ENCODE assay signal across 19 cellular contexts in the genomic region with DNA sequence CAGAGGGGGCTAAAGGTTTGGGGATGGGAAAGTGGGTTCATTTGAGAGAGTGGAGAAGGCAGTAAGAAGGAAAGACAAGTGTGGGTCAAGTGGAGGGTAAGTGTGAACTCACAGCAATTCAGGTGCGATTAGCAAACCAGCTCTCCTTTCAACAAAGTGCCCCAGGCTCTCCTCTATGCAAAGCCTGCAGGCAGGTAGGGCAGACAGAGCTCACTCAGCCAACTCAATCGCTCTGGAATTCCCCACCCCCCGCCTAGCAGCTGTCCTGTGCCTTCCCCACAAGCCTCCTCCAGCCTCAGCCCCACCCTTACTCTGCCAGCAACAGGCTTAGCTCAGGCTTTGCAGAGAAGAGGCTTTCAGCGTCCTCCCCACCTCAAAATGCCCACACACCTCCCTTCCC. TPM values are rescaled to one million over a fixed set of nuclear protein-coding genes. Genes with fewer than 3 reads are reported as not detected.
DNase-seq lines count a peak whose midpoint lies in the region; ATAC-seq and TF ChIP-seq lines count a peak whose summit lies in the region.
"Had no signal": no experiment of that assay in that cellular context is flagged by ENCODE, and none has a peak within 500 bp of the region (broad histone marks: within the 10 kb centered on the region; RNA-seq: fewer than 3 reads in every experiment).

No MANE protein-coding gene starts in this region.

- no peak for TF ChIP-seq EP300 in sigmoid colon (IDR thresholded peaks at IDR 0.05)

- H3K9ac ChIP-seq in DND-41 (ENCODE audit: low read depth, low read length): no peak overlapping the region
- H3K9ac ChIP-seq: parathyroid adenoma had no signal

- TF ChIP-seq CTCF in DND-41 (IDR thresholded peaks at IDR 0.05; ENCODE audit: borderline replicate concordance, extremely low read depth, low read length, poor library complexity, severe bottlenecking) (no peak), natural killer cell (IDR thresholded peaks at IDR 0.05) (no peak), sigmoid colon (IDR thresholded peaks at IDR 0.05) (no peak)

- TF ChIP-seq POLR2A in sigmoid colon (IDR thresholded peaks at IDR 0.05): no peak

- no peak overlapping the region for H3K4me2 ChIP-seq in DND-41 (ENCODE audit: insufficient read depth, low read length)

- H3K4me1 ChIP-seq in DND-41 (ENCODE audit: insufficient read depth, low read length) (no peaks in the 10 kb centered on the region), sigmoid colon (no peaks in the 10 kb centered on the region)
- H3K4me1 ChIP-seq: esophagus squamous epithelium, parathyroid adenoma had no signal

- no peaks in the 10 kb centered on the region for H3K9me3 Mint-ChIP-seq in natural killer cell
- H3K9me3 Mint-ChIP-seq: activated naive CD4-positive, alpha-beta T cell treated with anti-CD3 and anti-CD28 coated beads, Interleukin-2, amount 50 U/mL, for 24 hours had no signal

- ATAC-seq in DND-41 (ENCODE audit: insufficient read depth, low read depth) (peak; percentile 42; the same call in 1 of the 3 replicates), natural killer cell (no peak), HG03520 (IDR thresholded peaks at IDR 0.05; ENCODE audit: unreplicated experiment) (no peak)
- ATAC-seq: left lobe of liver had no signal

- H3K4me3 ChIP-seq in DND-41 (ENCODE audit: low read depth in 1 of 2, low read length in 2 of 2) (no peak overlapping the region), sigmoid colon (no peak overlapping the region)
- H3K4me3 ChIP-seq: esophagus squamous epithelium had no signal

- H3K9me3 ChIP-seq in DND-41 (ENCODE audit: insufficient read depth, low read length, severe bottlenecking) (no peaks in the 10 kb centered on the region), sigmoid colon (no peaks in the 10 kb centered on the region)
- H3K9me3 ChIP-seq: esophagus squamous epithelium had no signal

- intact Hi-C loops in natural killer cell (cut with micrococcal nuclease): no loop called here
- intact Hi-C loops in sigmoid colon (cut with DNase I): no loop called here

- H4K20me1 ChIP-seq in DND-41 (ENCODE audit: insufficient read depth, low read length): no peaks in the 10 kb centered on the region

- H3K27ac ChIP-seq in DND-41 (ENCODE audit: low read length): no peak overlapping the region
- H3K27ac ChIP-seq in sigmoid colon: no peak overlapping the region
- H3K27ac ChIP-seq: brain microvascular endothelial cell, esophagus squamous epithelium, parathyroid adenoma had no signal

- WGBS in sigmoid colon, 2 donors: 16 to 35% methylated on average over 4 of the region's 4 CpGs

- H3K4me3 Mint-ChIP-seq in natural killer cell: no peak overlapping the region
- H3K4me3 Mint-ChIP-seq: activated naive CD4-positive, alpha-beta T cell treated with anti-CD3 and anti-CD28 coated beads, Interleukin-2, amount 50 U/mL, for 24 hours had no signal

- H2AFZ ChIP-seq in DND-41 (ENCODE audit: low read depth, low read length): no peak overlapping the region
- H2AFZ ChIP-seq: parathyroid adenoma had no signal

- no peaks in the 10 kb centered on the region for H3K79me2 ChIP-seq in DND-41 (ENCODE audit: insufficient read depth, low read length)
- H3K79me2 ChIP-seq: parathyroid adenoma had no signal

- H3K27ac Mint-ChIP-seq in natural killer cell: no peak overlapping the region
- H3K27ac Mint-ChIP-seq: activated naive CD4-positive, alpha-beta T cell treated with anti-CD3 and anti-CD28 coated beads, Interleukin-2, amount 50 U/mL, for 24 hours had no signal

- H3K27me3 ChIP-seq in DND-41 (ENCODE audit: insufficient read depth, low read length, poor library complexity) (no peaks in the 10 kb centered on the region), sigmoid colon (no peaks in the 10 kb centered on the region)
- H3K27me3 ChIP-seq: brain microvascular endothelial cell, esophagus squamous epithelium had no signal

- H3K36me3 ChIP-seq in DND-41 (ENCODE audit: insufficient read depth, low read length) (no peaks in the 10 kb centered on the region), sigmoid colon (no peaks in the 10 kb centered on the region)
- H3K36me3 ChIP-seq: brain microvascular endothelial cell, esophagus squamous epithelium had no signal

- no peaks in the 10 kb centered on the region for H3K4me1 Mint-ChIP-seq in natural killer cell
- H3K4me1 Mint-ChIP-seq: activated naive CD4-positive, alpha-beta T cell treated with anti-CD3 and anti-CD28 coated beads, Interleukin-2, amount 50 U/mL, for 24 hours had no signal

- peak; percentile 16 for DNase-seq in DND-41
- DNase-seq in M059J (ENCODE audit: low read depth): peak; percentile 55
- peak; percentile 67 for DNase-seq in SW480 (ENCODE audit: low spot score)
- peak; percentile 25 for DNase-seq in kidney glomerular epithelial cell (lab: John Stamatoyannopoulos, UW)
- DNase-seq in natural killer cell: no peak
- DNase-seq in NCI-H2081 (lab: John Stamatoyannopoulos, UW): no peak
- no peak for DNase-seq in sigmoid colon
- DNase-seq: activated CD4-positive, alpha-beta T cell treated with anti-CD3 and anti-CD28 coated beads for 48 hours; activated T-cell treated with anti-CD3 and anti-CD28 coated beads for 4 hours; brain microvascular endothelial cell; esophagus squamous epithelium; Karpas-422; NCI-H1694; NK-92 treated with Interleukin-12 subunit alpha and Interleukin-12 subunit beta, amount 100 ng/mL, for 24 hours; SIG-M5 had no signal

- H3K27me3 Mint-ChIP-seq in natural killer cell (ENCODE audit: low read depth in 2 of 2): peaks cover 10 to 36% of the 10 kb centered on the region in 2 donors

- H3K36me3 Mint-ChIP-seq in natural killer cell: no peaks in the 10 kb centered on the region
- H3K36me3 Mint-ChIP-seq: activated naive CD4-positive, alpha-beta T cell treated with anti-CD3 and anti-CD28 coated beads, Interleukin-2, amount 50 U/mL, for 24 hours had no signal

RNA-seq across cellular contexts. Expression of a gene that starts 14.8 kb away (rescaled TPM):
- total RNA-seq in M059J (2014; rRNA removed; shearing (Covaris generic)): 2.5 and 4.6 TPM in 2 replicates
- 1 to 10 TPM in 1 of 3 donors, under 1 TPM in 2; 0.23 to 1.1 (median 0.45) TPM for total RNA-seq in natural killer cell
- 1 to 10 TPM; 1.2 to 6.4 (median 2.2) TPM for total RNA-seq in sigmoid colon
- polyA plus RNA-seq in sigmoid colon: 1 to 10 TPM in 1 of 3 donors, under 1 TPM in 2; under 0.01 to 1.1 (median 0.23) TPM

Comparison
In these comparisons a context has a peak if more than half of its experiments do, and no peak if none do; other contexts are left out.
1. DNase-seq: peak in DND-41 (single experiment), M059J (single experiment), SW480 (single experiment) and kidney glomerular epithelial cell (single experiment); none in natural killer cell (single experiment), NCI-H2081 (0 of 2) and sigmoid colon (single experiment).